ENCODE assay signal across 21 cellular contexts in the genomic region with DNA sequence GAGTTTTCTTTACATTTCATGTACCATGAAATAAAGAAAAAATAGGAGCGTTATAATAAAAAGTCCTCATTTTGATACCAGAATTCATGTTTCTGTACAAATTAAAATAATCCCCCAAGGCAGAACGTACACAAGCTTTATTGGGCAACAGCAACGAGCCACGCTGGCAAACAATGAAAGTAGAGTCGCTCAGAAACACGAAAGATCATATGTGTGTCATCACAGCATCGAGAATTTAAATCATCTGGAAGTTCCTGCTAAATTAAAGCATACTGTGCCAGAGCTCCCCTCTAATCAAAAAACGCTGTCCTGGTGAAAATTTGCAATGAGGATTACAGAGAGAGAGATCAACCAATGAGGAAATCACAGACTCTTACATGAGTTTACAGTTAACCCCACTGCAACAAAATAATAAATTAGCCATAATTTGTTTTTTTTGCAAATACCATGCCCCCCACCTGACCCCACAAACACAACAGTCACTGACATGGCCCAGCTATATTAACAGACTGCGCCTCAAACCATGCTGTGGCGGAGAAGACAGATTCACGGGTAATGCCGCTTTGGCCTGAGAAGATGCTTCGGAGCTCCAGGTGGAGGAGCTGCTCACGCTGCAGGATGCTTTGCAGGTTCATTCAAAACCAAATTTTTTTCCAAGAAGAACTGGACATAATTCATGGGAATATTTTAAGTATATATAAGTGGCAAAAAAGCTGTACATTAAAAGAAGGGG. TPM values are rescaled to one million over a fixed set of nuclear protein-coding genes. Genes with fewer than 3 reads are reported as not detected.
"Had no signal": no experiment of that assay in that cellular context is flagged by ENCODE, and none has a peak within 500 bp of the region (broad histone marks: within the 10 kb centered on the region; RNA-seq: fewer than 3 reads in every experiment).

No MANE protein-coding gene starts in this region.

- H3K36me3 Mint-ChIP-seq: activated naive CD4-positive, alpha-beta T cell treated with anti-CD3 and anti-CD28 coated beads, Interleukin-2, amount 50 U/mL, for 24 hours had no signal

- H3K9me3 Mint-ChIP-seq: activated B cell treated with CpG ODN at 0.5 μM for 24 hours; activated CD4-positive, alpha-beta T cell treated with anti-CD3 and anti-CD28 coated beads, Interleukin-2, amount 10 ng/mL, durations not matched to agents 7 days and 5 days; activated naive CD4-positive, alpha-beta T cell treated with anti-CD3 and anti-CD28 coated beads, Interleukin-2, amount 50 U/mL, for 24 hours; T-helper 2 cell treated with Interferon-gamma antibody and Interleukin-4, amounts not matched to agents 5 μg/mL and 100 μg/mL, for 36 hours had no signal

- H3K4me3 ChIP-seq: body of pancreas, esophagus squamous epithelium, gastrocnemius medialis, heart right ventricle, lower lobe of right lung, ovary, sigmoid colon, spleen, stomach, testis had no signal

- H3K36me3 ChIP-seq: gastrocnemius medialis, ovary had no signal

- H3K4me1 ChIP-seq: body of pancreas, testis had no signal

- ATAC-seq: body of pancreas, gastrocnemius medialis, heart right ventricle, left colon, lower lobe of right lung had no signal

- H3K27me3 Mint-ChIP-seq: activated naive CD4-positive, alpha-beta T cell treated with anti-CD3 and anti-CD28 coated beads, Interleukin-2, amount 50 U/mL, for 24 hours had no signal

- H3K27ac Mint-ChIP-seq: activated B cell treated with CpG ODN at 0.5 μM for 24 hours; activated CD4-positive, alpha-beta T cell treated with anti-CD3 and anti-CD28 coated beads, Interleukin-2, amount 10 ng/mL, durations not matched to agents 7 days and 5 days; activated naive CD4-positive, alpha-beta T cell treated with anti-CD3 and anti-CD28 coated beads, Interleukin-2, amount 50 U/mL, for 24 hours; T-helper 2 cell treated with Interferon-gamma antibody and Interleukin-4, amounts not matched to agents 5 μg/mL and 100 μg/mL, for 36 hours had no signal

- DNase-seq: activated B cell treated with CpG ODN at 0.5 μM for 24 hours; activated CD4-positive, alpha-beta T cell treated with anti-CD3 and anti-CD28 coated beads, Interleukin-2, amount 10 ng/mL, durations not matched to agents 7 days and 5 days; activated T-cell treated with anti-CD3 and anti-CD28 coated beads for 4 hours; amygdala; body of pancreas; effector CD8-positive, alpha-beta T cell; esophagus squamous epithelium; gastrocnemius medialis; heart right ventricle; left colon; lower lobe of right lung; ovary; sigmoid colon; spleen; stomach; SW 1271; testis had no signal

- H3K9me3 ChIP-seq: body of pancreas, esophagus squamous epithelium, gastrocnemius medialis, heart right ventricle, lower lobe of right lung, ovary, sigmoid colon, spleen, stomach, testis had no signal

- H3K27me3 ChIP-seq: body of pancreas, esophagus squamous epithelium, gastrocnemius medialis, heart right ventricle, ovary, sigmoid colon, stomach, testis had no signal

- H3K4me3 Mint-ChIP-seq: activated B cell treated with CpG ODN at 0.5 μM for 24 hours; activated CD4-positive, alpha-beta T cell treated with anti-CD3 and anti-CD28 coated beads, Interleukin-2, amount 10 ng/mL, durations not matched to agents 7 days and 5 days; activated naive CD4-positive, alpha-beta T cell treated with anti-CD3 and anti-CD28 coated beads, Interleukin-2, amount 50 U/mL, for 24 hours; T-helper 2 cell treated with Interferon-gamma antibody and Interleukin-4, amounts not matched to agents 5 μg/mL and 100 μg/mL, for 36 hours had no signal

- H3K27ac ChIP-seq: body of pancreas, esophagus squamous epithelium, gastrocnemius medialis, heart right ventricle, lower lobe of right lung, ovary, sigmoid colon, spleen, stomach, testis had no signal

RNA-seq across cellular contexts. Expression of gene NFATC2, which starts 54.3 kb away (rescaled TPM):
- total RNA-seq: myocyte had no signal
- polyA plus RNA-seq: neural cell had no signal
